Comparison of ENCODE assay signal across 7 cellular contexts in the genomic region with DNA sequence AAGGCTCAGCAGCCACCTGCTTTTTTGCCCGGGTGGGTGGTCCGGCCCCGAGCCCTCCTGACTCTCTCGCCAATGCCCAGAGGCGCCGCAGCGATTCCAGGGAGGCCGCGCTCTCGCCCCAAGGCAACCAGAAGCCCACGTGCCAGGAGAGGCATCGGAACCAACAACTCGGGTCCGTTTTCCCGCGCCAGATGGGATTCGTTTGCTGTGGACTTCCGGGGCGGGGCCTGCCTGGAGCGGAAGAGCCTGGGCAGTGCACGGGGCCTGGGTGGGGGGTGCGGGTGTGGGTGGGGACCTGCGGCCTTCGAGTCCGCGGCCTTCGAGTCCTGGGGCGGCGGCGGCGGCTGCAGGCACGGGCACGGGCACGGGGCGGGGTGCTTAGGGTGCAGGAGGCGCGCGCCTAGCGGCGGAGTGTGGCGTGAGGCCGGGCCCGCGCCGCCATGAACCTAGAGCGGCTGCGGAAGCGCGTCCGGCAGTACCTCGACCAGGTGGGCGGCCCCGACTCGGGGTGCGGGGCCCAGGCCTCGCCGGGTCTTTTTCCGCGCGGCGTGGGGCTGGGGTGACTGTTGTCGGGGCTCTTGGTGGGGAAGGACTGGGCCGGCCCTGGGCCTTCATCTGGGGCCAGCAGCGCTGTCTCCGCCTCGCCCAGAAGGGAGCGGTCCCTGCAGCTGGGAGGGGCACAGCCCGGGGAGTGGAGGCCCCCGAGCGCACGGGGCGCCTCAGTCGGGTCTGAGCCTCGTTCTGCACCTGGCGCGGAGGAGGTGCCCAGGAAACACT.
DNase-seq lines count a peak whose midpoint lies in the region; ATAC-seq and TF ChIP-seq lines count a peak whose summit lies in the region.

Gene CDC16 (plus strand): TSS at position 253 of the 777 bp plus-strand sequence. CDS start 188 bp downstream, at position 441.

- ATAC-seq in GM18508 (IDR thresholded peaks at IDR 0.05; ENCODE audit: insufficient read depth, unreplicated experiment) (peak; percentile 63), HG02973 (IDR thresholded peaks at IDR 0.05; ENCODE audit: unreplicated experiment) (peak; percentile 89)

- TF ChIP-seq CTCF in retinal pigment epithelial cell (conservative IDR thresholded peaks at IDR 0.05; ENCODE audit: low read depth, low read length), result no peak

- DNase-seq in NCI-H2029 (lab: John Stamatoyannopoulos, UW) (peak; percentile 66), T1000 (lab: John Stamatoyannopoulos, UW) (peak; percentile 78), astrocyte of the hippocampus (ENCODE audit: low read depth, low spot score) (peak; percentile 96), hippocampal formation (lab: John Stamatoyannopoulos, UW) (peak; percentile 84 to 93), retinal pigment epithelial cell (ENCODE audit: low read depth) (peak; percentile 63)

- H3K4me3 ChIP-seq in retinal pigment epithelial cell (ENCODE audit: low read length), result peak within 1 kb of the TSS; percentile 52

Comparison
In these comparisons a context has a peak if more than half of its experiments do, and no peak if none do; other contexts are left out.
1. Peak in every context shown above with its lines: DNase-seq, ATAC-seq and H3K4me3 ChIP-seq.